ENCODE assay signal across 1 cellular context in the genomic region with DNA sequence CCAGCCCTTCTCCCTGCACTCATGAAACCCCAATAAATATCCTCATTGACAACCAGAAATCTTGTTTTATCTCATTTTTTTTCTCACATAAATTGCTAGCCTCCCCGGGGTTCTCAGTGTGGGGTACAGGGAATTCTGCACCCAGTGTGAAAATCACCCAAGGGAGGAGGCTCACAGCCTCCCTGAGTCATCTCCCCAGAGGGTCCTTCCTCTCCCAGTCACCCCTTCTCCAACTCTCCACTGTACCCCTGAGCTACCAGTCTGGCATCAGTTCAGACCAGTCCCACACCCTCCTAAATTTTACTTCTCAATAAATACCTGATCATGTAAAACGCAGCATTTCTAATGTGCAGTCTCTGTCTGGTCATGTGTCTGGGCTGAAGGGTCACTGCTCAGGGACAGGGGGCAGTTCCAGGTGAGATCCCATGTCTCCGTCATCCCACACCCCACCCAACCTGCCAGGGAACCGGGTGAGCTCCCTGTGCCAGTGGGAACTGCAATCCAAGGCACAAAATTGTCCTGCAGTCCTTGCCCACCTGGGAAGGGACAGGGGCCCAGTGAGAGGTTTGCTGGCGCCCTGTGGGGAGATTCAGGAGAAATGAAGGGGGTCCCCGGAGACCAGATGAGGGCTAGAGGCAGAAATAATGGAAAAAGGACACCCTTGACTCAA.
TF ChIP-seq lines count a peak whose summit lies in the region.

No MANE protein-coding gene starts in this region.

TF ChIP-seq in K562, 482 proteins besides CTCF, POLR2A, EP300 and RAD21 (continued from another document):
- TF ChIP-seq, protein P1, sequence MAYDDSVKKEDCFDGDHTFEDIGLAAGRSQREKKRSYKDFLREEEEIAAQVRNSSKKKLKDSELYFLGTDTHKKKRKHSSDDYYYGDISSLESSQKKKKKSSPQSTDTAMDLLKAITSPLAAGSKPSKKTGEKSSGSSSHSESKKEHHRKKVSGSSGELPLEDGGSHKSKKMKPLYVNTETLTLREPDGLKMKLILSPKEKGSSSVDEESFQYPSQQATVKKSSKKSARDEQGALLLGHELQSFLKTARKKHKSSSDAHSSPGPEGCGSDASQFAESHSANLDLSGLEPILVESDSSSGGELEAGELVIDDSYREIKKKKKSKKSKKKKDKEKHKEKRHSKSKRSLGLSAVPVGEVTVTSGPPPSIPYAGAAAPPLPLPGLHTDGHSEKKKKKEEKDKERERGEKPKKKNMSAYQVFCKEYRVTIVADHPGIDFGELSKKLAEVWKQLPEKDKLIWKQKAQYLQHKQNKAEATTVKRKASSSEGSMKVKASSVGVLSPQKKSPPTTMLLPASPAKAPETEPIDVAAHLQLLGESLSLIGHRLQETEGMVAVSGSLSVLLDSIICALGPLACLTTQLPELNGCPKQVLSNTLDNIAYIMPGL (CRISPR knock-in tag; IDR thresholded peaks at IDR 0.05) = peak; percentile 30; the same call in 1 of the 2 replicates
- no peak for TF ChIP-seq HSF4 (CRISPR knock-in tag; IDR thresholded peaks at IDR 0.05; ENCODE audit: borderline replicate concordance)
- TF ChIP-seq, protein P2, sequence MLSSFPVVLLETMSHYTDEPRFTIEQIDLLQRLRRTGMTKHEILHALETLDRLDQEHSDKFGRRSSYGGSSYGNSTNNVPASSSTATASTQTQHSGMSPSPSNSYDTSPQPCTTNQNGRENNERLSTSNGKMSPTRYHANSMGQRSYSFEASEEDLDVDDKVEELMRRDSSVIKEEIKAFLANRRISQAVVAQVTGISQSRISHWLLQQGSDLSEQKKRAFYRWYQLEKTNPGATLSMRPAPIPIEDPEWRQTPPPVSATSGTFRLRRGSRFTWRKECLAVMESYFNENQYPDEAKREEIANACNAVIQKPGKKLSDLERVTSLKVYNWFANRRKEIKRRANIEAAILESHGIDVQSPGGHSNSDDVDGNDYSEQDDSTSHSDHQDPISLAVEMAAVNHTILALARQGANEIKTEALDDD (IDR thresholded peaks at IDR 0.05) = no peak
- TF ChIP-seq, protein P3, sequence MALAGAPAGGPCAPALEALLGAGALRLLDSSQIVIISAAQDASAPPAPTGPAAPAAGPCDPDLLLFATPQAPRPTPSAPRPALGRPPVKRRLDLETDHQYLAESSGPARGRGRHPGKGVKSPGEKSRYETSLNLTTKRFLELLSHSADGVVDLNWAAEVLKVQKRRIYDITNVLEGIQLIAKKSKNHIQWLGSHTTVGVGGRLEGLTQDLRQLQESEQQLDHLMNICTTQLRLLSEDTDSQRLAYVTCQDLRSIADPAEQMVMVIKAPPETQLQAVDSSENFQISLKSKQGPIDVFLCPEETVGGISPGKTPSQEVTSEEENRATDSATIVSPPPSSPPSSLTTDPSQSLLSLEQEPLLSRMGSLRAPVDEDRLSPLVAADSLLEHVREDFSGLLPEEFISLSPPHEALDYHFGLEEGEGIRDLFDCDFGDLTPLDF (CRISPR knock-in tag; IDR thresholded peaks at IDR 0.05) = no peak
- no peak for TF ChIP-seq RUNX1 (IDR thresholded peaks at IDR 0.05; ENCODE audit: low read depth)
- TF ChIP-seq MCM7 (IDR thresholded peaks at IDR 0.05) = no peak
- TF ChIP-seq ZBTB1 (CRISPR knock-in tag; IDR thresholded peaks at IDR 0.05; ENCODE audit: borderline replicate concordance, low read depth) = no peak; the same call in 1 of the 2 replicates
- TF ChIP-seq, protein P4, sequence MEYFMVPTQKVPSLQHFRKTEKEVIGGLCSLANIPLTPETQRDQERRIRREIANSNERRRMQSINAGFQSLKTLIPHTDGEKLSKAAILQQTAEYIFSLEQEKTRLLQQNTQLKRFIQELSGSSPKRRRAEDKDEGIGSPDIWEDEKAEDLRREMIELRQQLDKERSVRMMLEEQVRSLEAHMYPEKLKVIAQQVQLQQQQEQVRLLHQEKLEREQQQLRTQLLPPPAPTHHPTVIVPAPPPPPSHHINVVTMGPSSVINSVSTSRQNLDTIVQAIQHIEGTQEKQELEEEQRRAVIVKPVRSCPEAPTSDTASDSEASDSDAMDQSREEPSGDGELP (CRISPR knock-in tag; IDR thresholded peaks at IDR 0.05; ENCODE audit: borderline replicate concordance) = peak; percentile 28; the same call in 1 of the 2 replicates
- no peak for TF ChIP-seq PTBP1 (IDR thresholded peaks at IDR 0.05; ENCODE audit: low read depth, low read length)
